26 cellular contexts compared by ENCODE assay signal in the genomic region with DNA sequence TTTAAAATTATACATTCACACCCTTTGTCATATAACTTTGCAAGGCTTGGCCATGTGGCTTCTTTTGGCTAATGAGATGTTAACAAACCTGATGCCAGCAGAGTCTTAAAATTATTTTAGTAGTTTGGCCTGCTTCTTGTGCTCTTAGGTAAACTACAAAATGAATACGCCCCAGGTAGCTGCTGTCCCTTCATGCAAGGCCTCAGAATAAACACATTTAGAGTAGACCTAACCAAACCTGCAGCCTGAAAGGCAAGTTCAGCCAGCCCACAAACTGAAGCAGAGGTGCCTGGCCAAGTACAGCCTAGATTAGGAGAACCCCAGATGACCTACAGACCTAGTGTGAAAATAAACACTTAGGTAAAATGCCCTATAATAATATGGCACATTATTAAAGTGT.
"Had no signal": no experiment of that assay in that cellular context is flagged by ENCODE, and none has a peak within 500 bp of the region (broad histone marks: within the 10 kb centered on the region; RNA-seq: fewer than 3 reads in every experiment).

No MANE protein-coding gene starts in this region.

- H3K27ac ChIP-seq: brain microvascular endothelial cell had no signal

- H3K4me3 ChIP-seq: heart left ventricle had no signal

- H3K27me3 ChIP-seq: brain microvascular endothelial cell, heart left ventricle had no signal

- H3K9me3 ChIP-seq: heart left ventricle had no signal

- DNase-seq: activated CD4-positive, alpha-beta T cell treated with anti-CD3 and anti-CD28 coated beads for 1 hour; activated CD4-positive, alpha-beta T cell treated with anti-CD3 and anti-CD28 coated beads for 4 hours; activated CD4-positive, alpha-beta T cell treated with anti-CD3 and anti-CD28 coated beads, Interleukin-2, amount 10 ng/mL, durations not matched to agents 7 days and 5 days; activated CD4-positive, alpha-beta T cell treated with anti-CD3 and anti-CD28 coated beads, Interleukin-2, amount 50 U/mL, for 48 hours; activated CD8-positive, alpha-beta memory T cell treated with anti-CD3 and anti-CD28 coated beads for 24 hours; activated CD8-positive, alpha-beta T cell treated with anti-CD3 and anti-CD28 coated beads for 36 hours; activated effector memory CD4-positive, alpha-beta T cell treated with Interleukin-2 at 50 U/mL for 16 hours; activated gamma-delta T cell treated with Interleukin-2 at 50 U/mL for 16 hours; activated naive CD4-positive, alpha-beta T cell treated with anti-CD3 and anti-CD28 coated beads, Interleukin-2, amount 50 U/mL, for 16 hours; activated naive CD4-positive, alpha-beta T cell treated with Interleukin-2 at 50 U/mL for 16 hours; activated T-cell treated with anti-CD3 and anti-CD28 coated beads, Interleukin-2, amount 50 U/mL, for 4 hours; amniotic stem cell; anterior cingulate cortex; brain microvascular endothelial cell; caudate nucleus; cortex of kidney; dermis blood vessel endothelial cell; effector CD4-positive, alpha-beta T cell; effector memory CD8-positive, alpha-beta T cell; erythroblast; foreskin fibroblast; glutamatergic neuron; heart left ventricle; T-helper 2 cell had no signal

- H3K36me3 ChIP-seq: brain microvascular endothelial cell had no signal

- ATAC-seq: activated CD8-positive, alpha-beta T cell treated with anti-CD3 and anti-CD28 coated beads for 36 hours; activated T-cell treated with anti-CD3 and anti-CD28 coated beads, Interleukin-2, amount 50 U/mL, for 4 hours; activated T-helper 17 cell treated with anti-CD3 and anti-CD28 coated beads, Interleukin-2, amount 50 U/mL, for 72 hours; effector memory CD8-positive, alpha-beta T cell; heart left ventricle; WTC11 had no signal
